ENCODE assay signal across 21 cellular contexts in the genomic region with DNA sequence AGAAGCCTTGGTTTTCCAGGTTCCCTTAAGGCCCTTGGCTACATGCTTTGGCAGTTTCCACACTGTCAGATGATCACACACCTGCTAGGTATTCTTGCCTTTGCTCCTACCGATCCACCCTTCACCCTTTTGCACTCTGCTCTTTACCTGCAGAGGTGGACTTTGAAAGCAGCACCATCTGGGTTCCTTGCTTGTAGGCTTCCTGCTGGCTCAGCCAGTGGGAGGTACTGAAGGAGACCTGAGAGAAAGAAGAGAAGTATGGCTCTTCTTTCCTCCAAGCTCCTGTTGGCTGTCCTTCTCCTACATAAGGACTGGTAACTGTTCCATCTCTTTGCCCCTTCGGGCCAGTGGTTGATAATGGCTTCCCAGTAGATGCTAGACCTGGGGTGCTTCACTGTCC. TPM values are rescaled to one million over a fixed set of nuclear protein-coding genes. Genes with fewer than 3 reads are reported as not detected.
DNase-seq lines count a peak whose midpoint lies in the region; ATAC-seq and TF ChIP-seq lines count a peak whose summit lies in the region.
"Had no signal": no experiment of that assay in that cellular context is flagged by ENCODE, and none has a peak within 500 bp of the region (broad histone marks: within the 10 kb centered on the region; RNA-seq: fewer than 3 reads in every experiment).

No MANE protein-coding gene starts in this region.

- no peaks in the 10 kb centered on the region for H3K36me3 ChIP-seq in mucosa of descending colon (ENCODE audit: low read depth)
- H3K36me3 ChIP-seq: ascending aorta, vagina had no signal

- no peak for DNase-seq in activated naive CD8-positive, alpha-beta T cell treated with anti-CD3 and anti-CD28 coated beads, Interleukin-2, amount 50 U/mL, for 24 hours
- peak in 2 of 3 donors; percentile 54 to 73 for DNase-seq in mucosa of descending colon
- DNase-seq in nephron progenitor cell: no peak
- DNase-seq in omental fat pad (ENCODE audit: low spot score): no peak
- no peak for DNase-seq in NCI-H524 treated with DMSO at 0.1 percent for 48 hours (lab: John Stamatoyannopoulos, UW)
- DNase-seq: activated CD4-positive, alpha-beta memory T cell treated with anti-CD3 and anti-CD28 coated beads for 36 hours; activated naive CD4-positive, alpha-beta T cell treated with anti-CD3 and anti-CD28 coated beads for 36 hours; activated T-cell treated with anti-CD3 and anti-CD28 coated beads, Interleukin-2, amount 50 U/mL, for 24 hours; DMS79 treated with DMSO at 0.1 percent for 48 hours; KBM-7; left cardiac atrium; midbrain; NCI-H2227 treated with DMSO at 0.1 percent for 48 hours; nucleus accumbens; retina; T-helper 1 cell had no signal

- H3K36me3 Mint-ChIP-seq in activated naive CD8-positive, alpha-beta T cell: no peaks in the 10 kb centered on the region
- H3K36me3 Mint-ChIP-seq in activated naive CD8-positive, alpha-beta T cell treated with anti-CD3 and anti-CD28 coated beads, Interleukin-2, amount 50 U/mL, for 24 hours (ENCODE audit: low read depth): no peaks in the 10 kb centered on the region
- no peaks in the 10 kb centered on the region for H3K36me3 Mint-ChIP-seq in activated T-helper 17 cell treated with anti-CD3 and anti-CD28 coated beads, Interleukin-2, amount 50 U/mL, for 72 hours (ENCODE audit: low read depth)
- H3K36me3 Mint-ChIP-seq in nephron progenitor cell (ENCODE audit: low read depth): no peaks in the 10 kb centered on the region
- H3K36me3 Mint-ChIP-seq: activated CD4-positive, alpha-beta memory T cell treated with anti-CD3 and anti-CD28 coated beads for 36 hours had no signal

- peaks cover 53% of the 10 kb centered on the region for H3K4me1 Mint-ChIP-seq in activated naive CD8-positive, alpha-beta T cell (ENCODE audit: low read depth)
- H3K4me1 Mint-ChIP-seq in activated naive CD8-positive, alpha-beta T cell treated with anti-CD3 and anti-CD28 coated beads, Interleukin-2, amount 50 U/mL, for 24 hours: peaks cover 36% of the 10 kb centered on the region
- H3K4me1 Mint-ChIP-seq in activated T-helper 17 cell treated with anti-CD3 and anti-CD28 coated beads, Interleukin-2, amount 50 U/mL, for 72 hours: peaks cover 9% of the 10 kb centered on the region
- peaks cover 20% of the 10 kb centered on the region for H3K4me1 Mint-ChIP-seq in nephron progenitor cell

- peak overlapping the region; percentile 10 for H3K27ac Mint-ChIP-seq in activated naive CD8-positive, alpha-beta T cell
- H3K27ac Mint-ChIP-seq in activated naive CD8-positive, alpha-beta T cell treated with anti-CD3 and anti-CD28 coated beads, Interleukin-2, amount 50 U/mL, for 24 hours: no peak overlapping the region
- peak overlapping the region; percentile 20 for H3K27ac Mint-ChIP-seq in activated T-helper 17 cell treated with anti-CD3 and anti-CD28 coated beads, Interleukin-2, amount 50 U/mL, for 72 hours
- no peak overlapping the region for H3K27ac Mint-ChIP-seq in nephron progenitor cell
- H3K27ac Mint-ChIP-seq: activated CD4-positive, alpha-beta memory T cell treated with anti-CD3 and anti-CD28 coated beads for 36 hours; activated naive CD4-positive, alpha-beta T cell treated with anti-CD3 and anti-CD28 coated beads for 36 hours; activated T-cell treated with anti-CD3 and anti-CD28 coated beads, Interleukin-2, amount 50 U/mL, for 24 hours had no signal

- no peak for ATAC-seq in activated naive CD8-positive, alpha-beta T cell treated with anti-CD3 and anti-CD28 coated beads, Interleukin-2, amount 50 U/mL, for 24 hours
- no peak for ATAC-seq in activated T-helper 17 cell treated with anti-CD3 and anti-CD28 coated beads, Interleukin-2, amount 50 U/mL, for 72 hours (replicated peaks)
- ATAC-seq in mucosa of descending colon (peak; percentile 99), HG03442 (IDR thresholded peaks at IDR 0.05; ENCODE audit: unreplicated experiment) (no peak), omental fat pad (ENCODE audit: low FRiP score) (no peak)
- ATAC-seq: left cardiac atrium had no signal

- H3K27me3 Mint-ChIP-seq in activated naive CD8-positive, alpha-beta T cell: no peaks in the 10 kb centered on the region
- H3K27me3 Mint-ChIP-seq in activated naive CD8-positive, alpha-beta T cell treated with anti-CD3 and anti-CD28 coated beads, Interleukin-2, amount 50 U/mL, for 24 hours: no peaks in the 10 kb centered on the region
- H3K27me3 Mint-ChIP-seq in activated T-helper 17 cell treated with anti-CD3 and anti-CD28 coated beads, Interleukin-2, amount 50 U/mL, for 72 hours: no peaks in the 10 kb centered on the region
- H3K27me3 Mint-ChIP-seq in nephron progenitor cell (ENCODE audit: low read depth, poor library complexity): no peaks in the 10 kb centered on the region
- H3K27me3 Mint-ChIP-seq: activated CD4-positive, alpha-beta memory T cell treated with anti-CD3 and anti-CD28 coated beads for 36 hours; activated T-cell treated with anti-CD3 and anti-CD28 coated beads, Interleukin-2, amount 50 U/mL, for 24 hours had no signal

- TF ChIP-seq CTCF in mucosa of descending colon (IDR thresholded peaks at IDR 0.05) (no peak), nephron progenitor cell (IDR thresholded peaks at IDR 0.05) (no peak), omental fat pad (IDR thresholded peaks at IDR 0.05) (no peak)

- H3K4me3 ChIP-seq in mucosa of descending colon: no peak overlapping the region
- H3K4me3 ChIP-seq: ascending aorta, vagina had no signal

- no peak overlapping the region for H3K4me3 Mint-ChIP-seq in activated naive CD8-positive, alpha-beta T cell
- H3K4me3 Mint-ChIP-seq in activated naive CD8-positive, alpha-beta T cell treated with anti-CD3 and anti-CD28 coated beads, Interleukin-2, amount 50 U/mL, for 24 hours: no peak overlapping the region
- H3K4me3 Mint-ChIP-seq in activated T-helper 17 cell treated with anti-CD3 and anti-CD28 coated beads, Interleukin-2, amount 50 U/mL, for 72 hours: no peak overlapping the region
- H3K4me3 Mint-ChIP-seq in nephron progenitor cell: no peak overlapping the region
- H3K4me3 Mint-ChIP-seq: activated CD4-positive, alpha-beta memory T cell treated with anti-CD3 and anti-CD28 coated beads for 36 hours; activated naive CD4-positive, alpha-beta T cell treated with anti-CD3 and anti-CD28 coated beads for 36 hours; activated T-cell treated with anti-CD3 and anti-CD28 coated beads, Interleukin-2, amount 50 U/mL, for 24 hours had no signal

- no peaks in the 10 kb centered on the region for H3K9me3 Mint-ChIP-seq in activated naive CD8-positive, alpha-beta T cell (ENCODE audit: low read depth)
- H3K9me3 Mint-ChIP-seq in activated naive CD8-positive, alpha-beta T cell treated with anti-CD3 and anti-CD28 coated beads, Interleukin-2, amount 50 U/mL, for 24 hours: no peaks in the 10 kb centered on the region
- H3K9me3 Mint-ChIP-seq in activated T-helper 17 cell treated with anti-CD3 and anti-CD28 coated beads, Interleukin-2, amount 50 U/mL, for 72 hours: no peaks in the 10 kb centered on the region
- H3K9me3 Mint-ChIP-seq in nephron progenitor cell: no peaks in the 10 kb centered on the region
- H3K9me3 Mint-ChIP-seq: activated CD4-positive, alpha-beta memory T cell treated with anti-CD3 and anti-CD28 coated beads for 36 hours; activated naive CD4-positive, alpha-beta T cell treated with anti-CD3 and anti-CD28 coated beads for 36 hours; activated T-cell treated with anti-CD3 and anti-CD28 coated beads, Interleukin-2, amount 50 U/mL, for 24 hours had no signal

- no peaks in the 10 kb centered on the region for H3K9me3 ChIP-seq in mucosa of descending colon
- H3K9me3 ChIP-seq: ascending aorta, vagina had no signal

- intact Hi-C loops in mucosa of descending colon (cut with DNase I, micrococcal nuclease): no loop called here

- H3K4me1 ChIP-seq in mucosa of descending colon (ENCODE audit: low read depth): peaks cover 7% of the 10 kb centered on the region

RNA-seq across cellular contexts. Expression of gene ZNF592, which starts 7.2 kb away (rescaled TPM):
- total RNA-seq in activated T-helper 17 cell treated with anti-CD3 and anti-CD28 coated beads, Interleukin-2, amount 50 U/mL, for 72 hours: 10 to 100 TPM; 23.8 to 36.8 TPM
- 10 to 100 TPM; 29.4 to 35.3 (median 33.4) TPM for total RNA-seq in mucosa of descending colon
- 10 to 100 TPM; 13.7 to 22.8 (median 20.0) TPM for total RNA-seq in omental fat pad

RNA-seq across cellular contexts. Expression of gene SEC11A, which starts 25.2 kb away (rescaled TPM):
- 100 to 1,000 TPM; 111 to 116 TPM for total RNA-seq in activated T-helper 17 cell treated with anti-CD3 and anti-CD28 coated beads, Interleukin-2, amount 50 U/mL, for 72 hours
- 100 to 1,000 TPM; 112 to 143 (median 119) TPM for total RNA-seq in mucosa of descending colon
- 100 to 1,000 TPM; 131 to 191 (median 149) TPM for total RNA-seq in omental fat pad

Comparison
In these comparisons a context has a peak if more than half of its experiments do, and no peak if none do; other contexts are left out.
1. H3K27ac Mint-ChIP-seq: peak in activated naive CD8-positive, alpha-beta T cell (single experiment) and activated T-helper 17 cell treated with anti-CD3 and anti-CD28 coated beads, Interleukin-2, amount 50 U/mL, for 72 hours (single experiment); none in activated naive CD8-positive, alpha-beta T cell treated with anti-CD3 and anti-CD28 coated beads, Interleukin-2, amount 50 U/mL, for 24 hours (single experiment) and nephron progenitor cell (single experiment).
2. DNase-seq: peak in mucosa of descending colon (2 of 3); none in activated naive CD8-positive, alpha-beta T cell treated with anti-CD3 and anti-CD28 coated beads, Interleukin-2, amount 50 U/mL, for 24 hours (single experiment), nephron progenitor cell (single experiment), omental fat pad (single experiment) and NCI-H524 treated with DMSO at 0.1 percent for 48 hours (single experiment).